In genomic region chr1:23431431-23431830, GRCh38 we compare ENCODE assay signal across 35 cellular contexts. TPM values are rescaled to one million over a fixed set of nuclear protein-coding genes. Genes with fewer than 3 reads are reported as not detected.
DNase-seq lines count a peak whose midpoint lies in the region; ATAC-seq, FAIRE-seq and TF ChIP-seq lines count a peak whose summit lies in the region.
"Had no signal": no experiment of that assay in that cellular context is flagged by ENCODE, and none has a peak within 500 bp of the region (broad histone marks: within the 10 kb centered on the region; RNA-seq: fewer than 3 reads in every experiment).

No MANE protein-coding gene starts in this region.

- no peak overlapping the region for H3K4me2 ChIP-seq in HepG2 (ENCODE audit: low read depth, low read length)
- H3K4me2 ChIP-seq: A549; BLaER1; BLaER1 treated with 17β-estradiol and CSF1 and Interleukin-3, amounts not matched to agents 10 nM and 100 nM had no signal

- BruUV-seq in HepG2 (replicated peaks; lab: Mats Ljungman, UMichigan), result no TSS peak

- H3K9me3 ChIP-seq in HepG2 (ENCODE audit: low read length) (no peaks in the 10 kb centered on the region), right lobe of liver (no peaks in the 10 kb centered on the region), HEK293 (ENCODE audit: control insufficient read depth, insufficient read depth, low read depth, low read length) (no peaks in the 10 kb centered on the region)
- H3K9me3 ChIP-seq: A549; BE2C; BLaER1; BLaER1 treated with 17β-estradiol and CSF1 and Interleukin-3, amounts not matched to agents 10 nM and 100 nM; Caco-2 had no signal

- no peak for ATAC-seq in HepG2
- ATAC-seq in right lobe of liver, result no peak
- no peak for ATAC-seq in GM21723 (IDR thresholded peaks at IDR 0.05; ENCODE audit: unreplicated experiment)
- ATAC-seq: A549; CD8-positive, alpha-beta T cell had no signal

- in situ Hi-C loops in HepG2 (cut with HindIII; ENCODE audit: extremely low pct_ligation_motif_present, low pct_unique_long_range_greater_than_20kb), result no loop called here

- WGBS in HepG2 (ENCODE audit: low lambda C conversion rate), result 100% methylated on average over 5 of the region's 5 CpGs
- WGBS in right lobe of liver (ENCODE audit: insufficient coverage, low coverage, low lambda C conversion rate, missing lambda C conversion rate), result no CpG with 5 or more reads among the region's 5 CpGs

- H3K36me3 ChIP-seq in HepG2 (replicated peaks in 1 of 2; ENCODE audit: control insufficient read depth in 1 of 2, insufficient read depth in 2 of 2, low read length in 2 of 2) (peaks cover 23 to 52% of the 10 kb centered on the region in 2 experiments), right lobe of liver (peaks cover 0 to 35% (median 5%) of the 10 kb centered on the region in 4 donors), HEK293 (ENCODE audit: control insufficient read depth in 2 of 2, insufficient read depth in 1 of 2, low read length in 2 of 2) (peaks cover 0 to 82% of the 10 kb centered on the region in 2 experiments; a peak in 1 of 3 replicates)
- H3K36me3 ChIP-seq: BE2C had no signal

- peaks cover 24% of the 10 kb centered on the region for H3K4me1 ChIP-seq in HepG2 (ENCODE audit: insufficient read depth, low read length)
- H3K4me1 ChIP-seq in right lobe of liver, result peaks cover 0 to 10% (median 5%) of the 10 kb centered on the region in 4 donors
- no peaks in the 10 kb centered on the region for H3K4me1 ChIP-seq in HEK293 (ENCODE audit: control insufficient read depth, insufficient read depth, low read length)
- H3K4me1 ChIP-seq: A549, BE2C, Caco-2 had no signal

- no peak for DNase-seq in HepG2 (ENCODE audit: low spot score)
- no peak for DNase-seq in right lobe of liver
- DNase-seq in islet precursor cell, result peak; percentile 37
- no peak for DNase-seq in GM12892 (ENCODE audit: insufficient read length)
- DNase-seq: 8988T; ACHN; AML-193; BE2C; C1 segment of cervical spinal cord; Caco-2; Calu3; CD4-positive, alpha-beta memory T cell; CD4-positive, alpha-beta T cell; CD4-positive, CD25-positive, alpha-beta regulatory T cell; CD8-positive, alpha-beta memory T cell; CD8-positive, alpha-beta T cell; COR-L47; DMS 273 treated with DMSO at 0.1 percent for 48 hours; DMS153; DMS53; DMS79; DMS79 treated with DMSO at 0.1 percent for 48 hours; DND-41; EL had no signal

- TF ChIP-seq RAD21 in HepG2 (CRISPR knock-in tag; IDR thresholded peaks at IDR 0.05), result no peak

- no peaks in the 10 kb centered on the region for H3K27me3 ChIP-seq in HepG2 (ENCODE audit: control insufficient read depth in 1 of 2, insufficient read depth in 2 of 2, low read length in 2 of 2)
- no peaks in the 10 kb centered on the region for H3K27me3 ChIP-seq in right lobe of liver
- H3K27me3 ChIP-seq: BE2C had no signal

- TF ChIP-seq CTCF in HepG2 (CRISPR knock-in tag; IDR thresholded peaks at IDR 0.05) (no peak), right lobe of liver (IDR thresholded peaks at IDR 0.05) (no peak), HEK293 (tag by site-specific recombination; IDR thresholded peaks at IDR 0.05) (no peak)

- TF ChIP-seq EP300 in HepG2 (IDR thresholded peaks at IDR 0.05; ENCODE audit: low read depth in 2 of 2, low read length in 2 of 2) (no peak), HepG2 (CRISPR knock-in tag; IDR thresholded peaks at IDR 0.05; ENCODE audit: borderline replicate concordance) (no peak)

- H3K27ac ChIP-seq in HepG2 (ENCODE audit: extremely low read length, insufficient read depth, low read length) (no peak overlapping the region), right lobe of liver (no peak overlapping the region), HEK293 (ENCODE audit: extremely low read depth, low read depth, low read length) (no peak overlapping the region)
- H3K27ac ChIP-seq: 22Rv1; A549; BLaER1; BLaER1 treated with 17β-estradiol and CSF1 and Interleukin-3, amounts not matched to agents 10 nM and 100 nM; C4-2B had no signal

- H3K79me2 ChIP-seq in HepG2 (ENCODE audit: insufficient read depth, low read length), result no peaks in the 10 kb centered on the region

- intact Hi-C loops in HepG2 (cut with micrococcal nuclease; ENCODE audit: unreplicated experiment) (no loop called here), right lobe of liver (cut with DNase I) (no loop called here)

- TF ChIP-seq POLR2A in HepG2 (IDR thresholded peaks at IDR 0.05; ENCODE audit: insufficient read depth in 1 of 2, low read depth in 2 of 2, low read length in 2 of 2), result no peak
- no peak for TF ChIP-seq POLR2A in right lobe of liver (IDR thresholded peaks at IDR 0.05)
- no peak for TF ChIP-seq POLR2A in GM12892 (IDR thresholded peaks at IDR 0.05; ENCODE audit: low read depth, low read length)

- H4K20me1 ChIP-seq in HepG2 (ENCODE audit: insufficient read depth, low read length), result no peaks in the 10 kb centered on the region
- H4K20me1 ChIP-seq: BLaER1 had no signal

- no peak for FAIRE-seq in HepG2 (lab: Jason Lieb, UNC)
- no peak for FAIRE-seq in GM12892 (lab: Jason Lieb, UNC)
- FAIRE-seq: A204.1, A549, D721Med had no signal

- H3K4me3 ChIP-seq in HepG2 (replicated peaks in 1 of 3; ENCODE audit: insufficient read depth in 1 of 3, low read depth in 2 of 3, low read length in 3 of 3) (no peak overlapping the region), right lobe of liver (no peak overlapping the region), HEK293 (ENCODE audit: low read depth, low read length) (no peak overlapping the region)
- H3K4me3 ChIP-seq: A549; BLaER1; BLaER1 treated with 17β-estradiol and CSF1 and Interleukin-3, amounts not matched to agents 10 nM and 100 nM had no signal

- no peak overlapping the region for H3K9ac ChIP-seq in HepG2 (ENCODE audit: insufficient read depth, low read depth, low read length)
- H3K9ac ChIP-seq: BLaER1; BLaER1 treated with 17β-estradiol and CSF1 and Interleukin-3, amounts not matched to agents 10 nM and 100 nM had no signal

- CTCF ChIA-PET in HepG2 (lab: Yijun Ruan, JAX; ENCODE audit: low intra/inter-chr PET ratio, low total read pairs) (no interaction called here), HEK293 (lab: Yijun Ruan, JAX) (no interaction called here)

- POLR2A ChIA-PET in HepG2 (lab: Yijun Ruan, JAX) (no interaction called here), HEK293 (lab: Yijun Ruan, JAX) (no interaction called here)

- H2AFZ ChIP-seq in HepG2 (ENCODE audit: low read length), result no peak overlapping the region

TF ChIP-seq in HepG2, 621 proteins besides CTCF, POLR2A, EP300 and RAD21 (continues in another document):
- TF ChIP-seq STAG1 (CRISPR knock-in tag; IDR thresholded peaks at IDR 0.05), result no peak

TF ChIP-seq in HEK293, 187 proteins besides CTCF, POLR2A, EP300 and RAD21 (continues in another document):
- TF ChIP-seq ZNF660 (tag by site-specific recombination; IDR thresholded peaks at IDR 0.05), result peak; percentile 98

RNA-seq across cellular contexts. Expression of gene TCEA3, which starts 6.9 kb away (rescaled TPM):
- total RNA-seq in HepG2 (2016; rRNA removed; fragmentation: Illumina TruSeq; extraction: Trizol) (81.5 and 84.6 TPM in 2 replicates), right lobe of liver (10 to 100 TPM; 53.3 to 94.0 (median 63.2) TPM)
- 62.6 and 67.5 TPM in 2 replicates for total RNA-seq in HepG2 (2016; cell fraction: cytosol; rRNA removed; fragmentation: Illumina TruSeq; extraction: Trizol; ENCODE audit: low read depth)
- 77.6 and 83.3 TPM in 2 replicates for total RNA-seq in HepG2 (2016; cell fraction: insoluble cytoplasmic fraction; rRNA removed; fragmentation: Illumina TruSeq; extraction: Trizol)
- 58.1 and 63.2 TPM in 2 replicates for total RNA-seq in HepG2 (2016; cell fraction: membrane; rRNA removed; fragmentation: Illumina TruSeq; extraction: Trizol)
- total RNA-seq in HepG2 (2016; cell fraction: nucleus; rRNA removed; fragmentation: Illumina TruSeq; extraction: Trizol), result 55.6 and 64.4 TPM in 2 replicates
- polyA plus RNA-seq in HepG2 (2011; rRNA removed), result 55.5 and 57.9 TPM in 2 replicates
- polyA plus RNA-seq in HepG2 (2011; cell fraction: cytosol; rRNA removed), result 41.6 and 53.2 TPM in 2 replicates
- 94.8 and 103 TPM in 2 replicates for polyA plus RNA-seq in HepG2 (2011; cell fraction: nucleus; rRNA removed)
- 43.1 and 68.0 TPM in 2 replicates for polyA plus RNA-seq in HepG2 (2012)
- 77.6 and 80.8 TPM in 2 replicates for polyA plus RNA-seq in HepG2 (2016; cell fraction: cytosol; fragmentation: Illumina TruSeq; extraction: Trizol; ENCODE audit: low read depth)
- polyA plus RNA-seq in HepG2 (2016; cell fraction: insoluble cytoplasmic fraction; fragmentation: Illumina TruSeq; extraction: Trizol; ENCODE audit: low read depth), result 107 and 119 TPM in 2 replicates
- 67.2 and 70.2 TPM in 2 replicates for polyA plus RNA-seq in HepG2 (2016; cell fraction: membrane; fragmentation: Illumina TruSeq; extraction: Trizol; ENCODE audit: low read depth)
- polyA plus RNA-seq in HepG2 (2016; cell fraction: nucleus; fragmentation: Illumina TruSeq; extraction: Trizol; ENCODE audit: insufficient read depth, low read depth), result 133 and 140 TPM in 2 replicates
- polyA minus RNA-seq in HepG2 (2011; rRNA and poly(A)+ RNA removed; ENCODE audit: low replicate concordance), result 2.4 and 21.3 TPM in 2 replicates
- 14.4 and 14.5 TPM in 2 replicates for polyA minus RNA-seq in HepG2 (2011; cell fraction: cytosol; rRNA and poly(A)+ RNA removed)
- polyA minus RNA-seq in HepG2 (2011; cell fraction: nucleus; rRNA and poly(A)+ RNA removed), result 28.3 and 31.7 TPM in 2 replicates
- polyA plus RNA-seq in GM12892 (2012; ENCODE audit: missing spikeins), result not detected
- total RNA-seq: A172, B cell had no signal

RNA-seq across cellular contexts. Expression of gene ASAP3, which starts 52.5 kb away (rescaled TPM):
- total RNA-seq in HepG2 (2016; rRNA removed; fragmentation: Illumina TruSeq; extraction: Trizol), result 28.6 and 37.0 TPM in 2 replicates
- 2.7 and 3.4 TPM in 2 replicates for total RNA-seq in HepG2 (2016; cell fraction: cytosol; rRNA removed; fragmentation: Illumina TruSeq; extraction: Trizol; ENCODE audit: low read depth)
- total RNA-seq in HepG2 (2016; cell fraction: insoluble cytoplasmic fraction; rRNA removed; fragmentation: Illumina TruSeq; extraction: Trizol), result 22.9 and 36.7 TPM in 2 replicates
- 11.2 and 12.2 TPM in 2 replicates for total RNA-seq in HepG2 (2016; cell fraction: membrane; rRNA removed; fragmentation: Illumina TruSeq; extraction: Trizol)
- total RNA-seq in HepG2 (2016; cell fraction: nucleus; rRNA removed; fragmentation: Illumina TruSeq; extraction: Trizol), result 38.3 and 42.3 TPM in 2 replicates
- polyA plus RNA-seq in HepG2 (2011; rRNA removed), result 32.6 and 39.4 TPM in 2 replicates
- 15.0 and 17.0 TPM in 2 replicates for polyA plus RNA-seq in HepG2 (2011; cell fraction: cytosol; rRNA removed)
- polyA plus RNA-seq in HepG2 (2011; cell fraction: nucleus; rRNA removed), result 159 and 182 TPM in 2 replicates
- 11.8 and 19.4 TPM in 2 replicates for polyA plus RNA-seq in HepG2 (2012)
- 1.9 and 2.7 TPM in 2 replicates for polyA plus RNA-seq in HepG2 (2016; cell fraction: cytosol; fragmentation: Illumina TruSeq; extraction: Trizol; ENCODE audit: low read depth)
- 17.8 and 23.3 TPM in 2 replicates for polyA plus RNA-seq in HepG2 (2016; cell fraction: insoluble cytoplasmic fraction; fragmentation: Illumina TruSeq; extraction: Trizol; ENCODE audit: low read depth)
- 5.9 and 6.1 TPM in 2 replicates for polyA plus RNA-seq in HepG2 (2016; cell fraction: membrane; fragmentation: Illumina TruSeq; extraction: Trizol; ENCODE audit: low read depth)
- polyA plus RNA-seq in HepG2 (2016; cell fraction: nucleus; fragmentation: Illumina TruSeq; extraction: Trizol; ENCODE audit: insufficient read depth, low read depth), result 81.5 and 89.0 TPM in 2 replicates
- polyA minus RNA-seq in HepG2 (2011; rRNA and poly(A)+ RNA removed; ENCODE audit: low replicate concordance), result 8.3 and 44.4 TPM in 2 replicates
- polyA minus RNA-seq in HepG2 (2011; cell fraction: cytosol; rRNA and poly(A)+ RNA removed), result 11.9 and 18.9 TPM in 2 replicates
- polyA minus RNA-seq in HepG2 (2011; cell fraction: nucleus; rRNA and poly(A)+ RNA removed), result 19.4 and 24.2 TPM in 2 replicates
- 10 to 100 TPM; 12.3 to 22.1 (median 16.6) TPM for total RNA-seq in right lobe of liver
- 0.06 TPM for polyA plus RNA-seq in GM12892 (2012; ENCODE audit: missing spikeins)

Comparison
In these comparisons a context has a peak if more than half of its experiments do, and no peak if none do; other contexts are left out.
1. Of the 63 proteins assayed by ChIP-seq in both HepG2 and HEK293: peak only in HepG2: ZNF768; only in HEK293: ZNF660; in both: none; in neither: 61.